In genomic region chr10:80133221-80133620, GRCh38 we compare ENCODE assay signal across 12 cellular contexts. TPM values are rescaled to one million over a fixed set of nuclear protein-coding genes. Genes with fewer than 3 reads are reported as not detected.
DNase-seq lines count a peak whose midpoint lies in the region; ATAC-seq and TF ChIP-seq lines count a peak whose summit lies in the region.
"Had no signal": no experiment of that assay in that cellular context is flagged by ENCODE, and none has a peak within 500 bp of the region (broad histone marks: within the 10 kb centered on the region; RNA-seq: fewer than 3 reads in every experiment).

No MANE protein-coding gene starts in this region.

- TF ChIP-seq POLR2A in lower leg skin (IDR thresholded peaks at IDR 0.05) (no peak), GM18505 (IDR thresholded peaks at IDR 0.05; ENCODE audit: borderline replicate concordance, extremely low read depth, insufficient read depth, insufficient read length) (no peak)

- H3K9me3 ChIP-seq in HUES64 (ENCODE audit: insufficient read depth, low read depth, low read length) (no peaks in the 10 kb centered on the region), duodenal mucosa (ENCODE audit: control insufficient read depth in 1 of 2, low read length in 2 of 2) (no peaks in the 10 kb centered on the region), stomach smooth muscle (ENCODE audit: control insufficient read depth in 2 of 2, low read length in 2 of 2) (no peaks in the 10 kb centered on the region), PC-9 (ENCODE audit: insufficient read depth, low read depth) (no peaks in the 10 kb centered on the region)

- 76% methylated on average over 6 of the region's 6 CpGs for WGBS in HUES64
- 6% methylated on average over 6 of the region's 6 CpGs for WGBS in lower leg skin, 2 donors

- H3K36me3 ChIP-seq in HUES64 (ENCODE audit: insufficient read depth, low read length) (no peaks in the 10 kb centered on the region), duodenal mucosa (ENCODE audit: control insufficient read depth in 1 of 2, insufficient read depth in 2 of 2, low read length in 2 of 2) (no peaks in the 10 kb centered on the region), stomach smooth muscle (ENCODE audit: control insufficient read depth in 2 of 2, insufficient read depth in 2 of 2, low read length in 2 of 2) (no peaks in the 10 kb centered on the region), PC-9 (ENCODE audit: low read depth) (no peaks in the 10 kb centered on the region)

- BruUV-seq in PC-9 (replicated peaks; lab: Mats Ljungman, UMichigan): no TSS peak

- no peak overlapping the region for H2AFZ ChIP-seq in PC-9

- no peak overlapping the region; the same call in 1 of the 2 replicates for H3K4me2 ChIP-seq in PC-9
- H3K4me2 ChIP-seq: KMS-11 had no signal

- DNase-seq in lower leg skin (ENCODE audit: low spot score in 2 of 2) (peak; percentile 55 to 93), NCI-H82 (lab: John Stamatoyannopoulos, UW) (no peak), PC-9 (no peak)
- DNase-seq: erythroblast, GF-D8, NCI-H446 treated with DMSO at 0.1 percent for 48 hours had no signal

- intact Hi-C loops in lower leg skin (cut with DNase I; ENCODE audit: low total_unique reads): no loop called here
- intact Hi-C loops in PC-9 (cut with micrococcal nuclease; ENCODE audit: unreplicated experiment): loop anchor here (5.0 kb wide), 1 partner anchor 56 kb away; the partner anchor contains the start of gene TMEM254

- H3K27ac ChIP-seq in HUES64 (ENCODE audit: low read depth, low read length) (no peak overlapping the region), duodenal mucosa (ENCODE audit: low read depth, low read length) (no peak overlapping the region), stomach smooth muscle (ENCODE audit: low read length) (peak overlapping the region; percentile 66), PC-9 (no peak overlapping the region)
- H3K27ac ChIP-seq: KMS-11 had no signal

- POLR2A ChIA-PET in PC-9 (lab: Charles Lee; ENCODE audit: unreplicated experiment): interaction anchor here (0.7 kb wide), 1 partner anchor 71 kb away, joined by 4 read pairs; no protein-coding TSS in a partner anchor

- H3K9ac ChIP-seq in HUES64 (ENCODE audit: low read depth, low read length): no peak overlapping the region
- no peak overlapping the region for H3K9ac ChIP-seq in duodenal mucosa (ENCODE audit: low read depth in 1 of 2, low read length in 2 of 2)
- peak overlapping the region; percentile 62 to 71 for H3K9ac ChIP-seq in stomach smooth muscle (ENCODE audit: low read length in 2 of 2)
- H3K9ac ChIP-seq: KMS-11 had no signal

- H4K20me1 ChIP-seq in PC-9 (ENCODE audit: insufficient read depth): no peaks in the 10 kb centered on the region

- H3F3A ChIP-seq in PC-9 (ENCODE audit: insufficient read depth, low read depth): no peaks in the 10 kb centered on the region

- ATAC-seq in GM18505 (IDR thresholded peaks at IDR 0.05; ENCODE audit: unreplicated experiment) (no peak), GM21360 (IDR thresholded peaks at IDR 0.05; ENCODE audit: unreplicated experiment) (no peak)

- H3K79me2 ChIP-seq in PC-9 (ENCODE audit: low read depth): no peaks in the 10 kb centered on the region

- H3K9me2 ChIP-seq in PC-9 (ENCODE audit: insufficient read depth): no peaks in the 10 kb centered on the region

- CTCF ChIA-PET in PC-9 (lab: Charles Lee): interaction anchor here (0.6 kb wide), 1 partner anchor 736 kb away, joined by 4 read pairs; no protein-coding TSS in a partner anchor

- H3K4me3 ChIP-seq in HUES64 (ENCODE audit: low read length) (peak overlapping the region; percentile 62), duodenal mucosa (ENCODE audit: low read depth in 1 of 2, low read length in 2 of 2) (peak overlapping the region; percentile 29 to 45), lower leg skin (ENCODE audit: low read depth, poor library complexity, severe bottlenecking) (peak overlapping the region; percentile 45), stomach smooth muscle (ENCODE audit: low read length in 2 of 2) (peak overlapping the region; percentile 53 to 69), PC-9 (no peak overlapping the region)

- TF ChIP-seq CTCF in lower leg skin (IDR thresholded peaks at IDR 0.05): no peak
- no peak for TF ChIP-seq CTCF in PC-9 (conservative IDR thresholded peaks at IDR 0.05)

- H3K4me1 ChIP-seq in HUES64 (ENCODE audit: insufficient read depth, low read length): peaks cover 8% of the 10 kb centered on the region
- no peaks in the 10 kb centered on the region for H3K4me1 ChIP-seq in duodenal mucosa (ENCODE audit: control insufficient read depth in 1 of 2, insufficient read depth in 2 of 2, low read length in 2 of 2)
- peaks cover 20% of the 10 kb centered on the region for H3K4me1 ChIP-seq in stomach smooth muscle (ENCODE audit: control insufficient read depth, insufficient read depth, low read length)
- H3K4me1 ChIP-seq in PC-9 (replicated peaks; ENCODE audit: insufficient read depth): peaks cover 6% of the 10 kb centered on the region; the same call in 1 of the 2 replicates

- H3K27me3 ChIP-seq in HUES64 (ENCODE audit: insufficient read depth, low read length) (peaks cover 28% of the 10 kb centered on the region), duodenal mucosa (ENCODE audit: control insufficient read depth in 1 of 2, insufficient read depth in 2 of 2, low read length in 2 of 2) (peaks cover 5 to 12% of the 10 kb centered on the region in 2 donors), stomach smooth muscle (ENCODE audit: control insufficient read depth in 1 of 2, insufficient read depth in 2 of 2, low read length in 2 of 2) (peaks cover 16 to 20% of the 10 kb centered on the region in 2 donors), PC-9 (ENCODE audit: insufficient read depth, low read depth) (no peaks in the 10 kb centered on the region)

RNA-seq across cellular contexts. Expression of gene PLAC9, which starts 0.7 kb away (rescaled TPM):
- polyA plus RNA-seq in HUES64 (2013, experiment 1 of 2): 3.3 TPM
- 2.8 TPM for polyA plus RNA-seq in HUES64 (2013, experiment 2 of 2)
- total RNA-seq in lower leg skin: 10 to 100 TPM in 1 of 4 donors, 1 to 10 TPM in 3; 1.3 to 17.4 (median 8.5) TPM
- 2.1 TPM in 1 of 2 replicates, not detected in the other for total RNA-seq in PC-9 (2021)

RNA-seq across cellular contexts. Expression of gene TMEM254, which starts 54.8 kb away (rescaled TPM):
- polyA plus RNA-seq in HUES64 (2013, experiment 1 of 2): 20.6 TPM
- 29.9 TPM for polyA plus RNA-seq in HUES64 (2013, experiment 2 of 2)
- total RNA-seq in lower leg skin (10 to 100 TPM; 30.9 to 74.4 (median 48.6) TPM), PC-9 (2021) (30.2 and 36.6 TPM in 2 replicates)

Comparison
In these comparisons a context has a peak if more than half of its experiments do, and no peak if none do; other contexts are left out.
1. H3K9ac ChIP-seq: peak in stomach smooth muscle (2 of 2); none in HUES64 (single experiment) and duodenal mucosa (0 of 2).
2. DNase-seq: peak in lower leg skin (2 of 2); none in NCI-H82 (single experiment) and PC-9 (0 of 2).